Comparison of ENCODE assay signal across 10 cellular contexts in the genomic region with DNA sequence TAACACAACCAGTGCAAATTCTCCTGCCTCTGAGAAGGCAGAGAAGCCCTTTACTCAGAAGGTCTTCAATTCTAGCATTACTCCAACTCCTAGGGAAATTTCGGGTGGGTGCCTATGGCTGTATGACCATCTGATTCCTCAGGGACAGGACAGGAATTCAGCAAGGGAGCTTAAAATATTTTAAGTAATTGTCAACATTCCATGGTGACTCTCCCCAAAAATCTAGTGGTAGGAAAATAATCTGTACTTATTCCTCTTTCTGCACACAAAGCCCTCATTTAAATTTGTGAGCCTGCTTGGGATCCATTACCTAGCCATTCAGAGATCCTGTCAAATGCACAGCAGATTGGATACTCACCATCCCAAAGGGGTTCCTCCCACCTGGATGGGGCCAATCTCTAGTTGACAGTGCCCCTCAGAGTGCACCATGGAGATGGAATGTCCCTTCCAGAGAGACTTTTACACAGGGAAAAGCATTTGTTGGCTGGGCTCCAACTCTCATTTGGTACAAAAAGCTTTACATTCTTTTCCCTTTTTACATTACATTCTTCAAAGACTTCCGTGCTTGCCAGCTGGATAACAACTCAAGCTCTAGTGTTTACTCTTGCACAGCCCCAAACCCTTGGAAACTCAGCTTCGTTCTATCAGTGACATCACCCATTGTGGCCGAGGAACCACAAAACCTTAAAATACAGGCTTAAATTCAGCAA. TPM values are rescaled to one million over a fixed set of nuclear protein-coding genes. Genes with fewer than 3 reads are reported as not detected.
DNase-seq lines count a peak whose midpoint lies in the region; ATAC-seq and TF ChIP-seq lines count a peak whose summit lies in the region.
"Had no signal": no experiment of that assay in that cellular context is flagged by ENCODE, and none has a peak within 500 bp of the region (broad histone marks: within the 10 kb centered on the region; RNA-seq: fewer than 3 reads in every experiment).

No MANE protein-coding gene starts in this region.

- no peak for ATAC-seq in CD8-positive, alpha-beta T cell
- ATAC-seq in lung (ENCODE audit: insufficient read depth, low FRiP score): no peak
- ATAC-seq: sciatic nerve had no signal

- H3K36me3 Mint-ChIP-seq in CD8-positive, alpha-beta T cell: peaks cover 43% of the 10 kb centered on the region

- no peak for TF ChIP-seq CTCF in CD8-positive, alpha-beta T cell (IDR thresholded peaks at IDR 0.05)
- no peak for TF ChIP-seq CTCF in lung (IDR thresholded peaks at IDR 0.05; ENCODE audit: control extremely low read depth, extremely low read depth)

- H3K9me3 ChIP-seq in CD8-positive, alpha-beta T cell (ENCODE audit: low read length): no peaks in the 10 kb centered on the region
- H3K9me3 ChIP-seq in adipocyte (ENCODE audit: control insufficient read depth, low read length): no peaks in the 10 kb centered on the region
- H3K9me3 ChIP-seq in lung (ENCODE audit: control insufficient read depth in 2 of 2, insufficient read depth in 1 of 2, low read length in 1 of 2): no peaks in the 10 kb centered on the region

- H3K27ac ChIP-seq in CD8-positive, alpha-beta T cell (ENCODE audit: low read depth, low read length): no peak overlapping the region
- peak overlapping the region in 1 of 2 donors; percentile 86 for H3K27ac ChIP-seq in lung (ENCODE audit: low read depth in 1 of 2, low read length in 1 of 2)

- H3K9me3 Mint-ChIP-seq in CD8-positive, alpha-beta T cell: no peaks in the 10 kb centered on the region

- peak overlapping the region; percentile 49 for H3K27ac Mint-ChIP-seq in CD8-positive, alpha-beta T cell

- CTCF ChIA-PET in CD8-positive, alpha-beta T cell (lab: Charles Lee): interaction anchor here (1.0 to 2.2 kb wide), 5 partner anchors 10 to 54 kb away, joined by 3 to 8 read pairs (median 4); a partner anchor contains a TSS

- POLR2A ChIA-PET in CD8-positive, alpha-beta T cell (lab: Charles Lee): interaction anchor here (1.1 to 2.4 kb wide), 4 partner anchors 10 to 67 kb away, joined by 3 to 8 read pairs (median 5); a partner anchor contains a TSS

- peaks cover 34% of the 10 kb centered on the region for H3K4me1 ChIP-seq in CD8-positive, alpha-beta T cell (ENCODE audit: insufficient read depth, low read length)
- peaks cover 41% of the 10 kb centered on the region for H3K4me1 ChIP-seq in adipocyte (ENCODE audit: control insufficient read depth, insufficient read depth, low read length)
- peaks cover 10 to 22% of the 10 kb centered on the region in 2 donors for H3K4me1 ChIP-seq in lung (ENCODE audit: control insufficient read depth in 2 of 2, insufficient read depth in 2 of 2, low read length in 2 of 2)

- no peaks in the 10 kb centered on the region for H3K27me3 Mint-ChIP-seq in CD8-positive, alpha-beta T cell (ENCODE audit: low read depth)

- H3K4me3 ChIP-seq in CD8-positive, alpha-beta T cell (ENCODE audit: low read depth, low read length): no peak overlapping the region
- peak overlapping the region; percentile 89 for H3K4me3 ChIP-seq in adipocyte (ENCODE audit: low read length)
- no peak overlapping the region for H3K4me3 ChIP-seq in lung

- peaks cover 55% of the 10 kb centered on the region for H3K4me1 Mint-ChIP-seq in CD8-positive, alpha-beta T cell (ENCODE audit: low read depth)

- no peaks in the 10 kb centered on the region for H3K36me3 ChIP-seq in CD8-positive, alpha-beta T cell (ENCODE audit: insufficient read depth, low read length)
- H3K36me3 ChIP-seq in adipocyte (ENCODE audit: control insufficient read depth, insufficient read depth, low read length, severe bottlenecking): peaks cover 19% of the 10 kb centered on the region
- peaks cover 0 to 15% of the 10 kb centered on the region in 2 donors for H3K36me3 ChIP-seq in lung (ENCODE audit: control insufficient read depth in 2 of 2, insufficient read depth in 2 of 2, low read length in 2 of 2)

- no peak for DNase-seq in CD8-positive, alpha-beta T cell
- peak; percentile 87 for DNase-seq in adipocyte (ENCODE audit: low read depth)
- DNase-seq in lung (ENCODE audit: low spot score): peak; percentile 80
- DNase-seq in NOMO-1 treated with DMSO at 0.1 percent for 48 hours (lab: John Stamatoyannopoulos, UW; ENCODE audit: unreplicated experiment): no peak
- DNase-seq in activated naive CD4-positive, alpha-beta T cell treated with anti-CD3 and anti-CD28 coated beads, Interleukin-2, amount 50 U/mL, for 16 hours: no peak
- no peak for DNase-seq in COR-L47 (lab: John Stamatoyannopoulos, UW)
- DNase-seq: activated CD8-positive, alpha-beta memory T cell treated with anti-CD3 and anti-CD28 coated beads, Interleukin-2, amount 50 U/mL, for 48 hours; DMS153; RPMI8226 had no signal

- no peaks in the 10 kb centered on the region for H3K27me3 ChIP-seq in CD8-positive, alpha-beta T cell (ENCODE audit: insufficient read depth, low read length)
- H3K27me3 ChIP-seq in adipocyte (replicated peaks; ENCODE audit: control insufficient read depth, insufficient read depth, low read length) (no peaks in the 10 kb centered on the region), lung (ENCODE audit: control insufficient read depth, insufficient read depth) (no peaks in the 10 kb centered on the region)

- intact Hi-C loops in CD8-positive, alpha-beta T cell (cut with DNase I, micrococcal nuclease): no loop called here

- H3K9ac ChIP-seq in adipocyte (ENCODE audit: low read length): peak overlapping the region; percentile 39

- WGBS in lung, 2 donors: 53 to 76% methylated on average over 4 of the region's 4 CpGs

- H3K4me3 Mint-ChIP-seq in CD8-positive, alpha-beta T cell: no peak overlapping the region

RNA-seq across cellular contexts. Expression of a gene that starts 3.1 kb away (rescaled TPM):
- 1 to 10 TPM; 5.7 to 6.0 TPM for total RNA-seq in CD8-positive, alpha-beta T cell
- total RNA-seq in lung: 10 to 100 TPM; 10.2 to 29.0 TPM
- polyA plus RNA-seq in lung: 10 to 100 TPM; 34.5 to 48.6 TPM

RNA-seq across cellular contexts. Expression of a gene that starts 6.3 kb away (rescaled TPM):
- 10 to 100 TPM; 23.2 to 27.9 TPM for total RNA-seq in CD8-positive, alpha-beta T cell
- 10 to 100 TPM; 38.4 to 43.0 TPM for total RNA-seq in lung
- 10 to 100 TPM; 23.2 to 51.9 TPM for polyA plus RNA-seq in lung

RNA-seq across cellular contexts. Expression of a gene that starts 10.0 kb away (rescaled TPM):
- 10 to 100 TPM; 38.1 to 41.0 TPM for total RNA-seq in CD8-positive, alpha-beta T cell
- total RNA-seq in lung: 100 to 1,000 TPM in 1 of 2 donors, 10 to 100 TPM in 1; 90.2 to 105 TPM
- polyA plus RNA-seq in lung: 100 to 1,000 TPM; 265 to 296 TPM

RNA-seq across cellular contexts. Expression of a gene that starts 10.4 kb away (rescaled TPM):
- 10 to 100 TPM; 48.4 to 48.7 TPM for total RNA-seq in CD8-positive, alpha-beta T cell
- 10 to 100 TPM; 40.9 to 42.9 TPM for total RNA-seq in lung
- 10 to 100 TPM; 29.9 to 42.1 TPM for polyA plus RNA-seq in lung

RNA-seq across cellular contexts. Expression of a gene that starts 21.3 kb away (rescaled TPM):
- total RNA-seq in CD8-positive, alpha-beta T cell: 10 to 100 TPM; 22.7 to 23.9 TPM
- 10 to 100 TPM; 18.5 to 68.8 TPM for total RNA-seq in lung
- 100 to 1,000 TPM in 1 of 2 donors, 10 to 100 TPM in 1; 77.3 to 165 TPM for polyA plus RNA-seq in lung

Comparison
In these comparisons a context has a peak if more than half of its experiments do, and no peak if none do; other contexts are left out.
1. DNase-seq: peak in adipocyte (single experiment) and lung (single experiment); none in CD8-positive, alpha-beta T cell (0 of 7), NOMO-1 treated with DMSO at 0.1 percent for 48 hours (single experiment), activated naive CD4-positive, alpha-beta T cell treated with anti-CD3 and anti-CD28 coated beads, Interleukin-2, amount 50 U/mL, for 16 hours (single experiment) and COR-L47 (single experiment).